Comparison of ENCODE assay signal across 9 cellular contexts in the genomic region with DNA sequence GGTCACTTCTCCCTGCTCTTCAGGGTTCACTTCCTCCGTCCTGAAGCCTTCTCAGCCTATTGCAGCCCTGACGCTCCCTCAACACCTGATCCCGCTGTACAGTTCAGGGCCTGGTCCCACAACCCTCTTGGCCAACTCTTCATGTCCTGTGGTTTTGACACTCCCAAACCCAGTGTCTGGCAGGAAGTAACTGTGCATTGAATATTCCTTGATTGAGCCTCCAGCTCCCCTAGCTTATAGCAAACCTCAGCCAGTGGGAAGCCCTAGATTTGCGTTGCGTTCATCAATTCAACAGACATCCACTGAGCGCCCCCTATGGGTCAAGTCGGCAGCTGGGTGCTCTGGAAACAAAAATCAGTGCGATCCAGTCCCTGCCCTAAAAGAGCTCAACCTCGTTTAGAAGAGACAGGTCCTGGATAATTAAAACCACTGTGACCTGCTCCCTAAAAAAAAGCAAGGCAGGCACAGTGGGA. TPM values are rescaled to one million over a fixed set of nuclear protein-coding genes. Genes with fewer than 3 reads are reported as not detected.
DNase-seq lines count a peak whose midpoint lies in the region; TF ChIP-seq lines count a peak whose summit lies in the region.
"Had no signal": no experiment of that assay in that cellular context is flagged by ENCODE, and none has a peak within 500 bp of the region (broad histone marks: within the 10 kb centered on the region; RNA-seq: fewer than 3 reads in every experiment).

No MANE protein-coding gene starts in this region.

- no peak overlapping the region for H2BK12ac ChIP-seq in neuronal stem cell (ENCODE audit: low read length)

- peak; percentile 80 for TF ChIP-seq CTCF in foreskin fibroblast (IDR thresholded peaks at IDR 0.05; ENCODE audit: low read depth, low read length)

- no peak overlapping the region for H3K27ac Mint-ChIP-seq in activated T-cell treated with anti-CD3 and anti-CD28 coated beads, Interleukin-2, amount 50 U/mL, for 24 hours

- H3K18ac ChIP-seq in neuronal stem cell (ENCODE audit: low read length): peak overlapping the region; percentile 80

- peak in 2 of 3 experiments; percentile 18 to 34 for DNase-seq in NCI-H1417 (lab: John Stamatoyannopoulos, UW)
- no peak for DNase-seq in NCI-H1417 treated with DMSO at 0.1 percent for 48 hours (lab: John Stamatoyannopoulos, UW)
- DNase-seq in NCI-H1694 (lab: John Stamatoyannopoulos, UW): peak; percentile 59
- DNase-seq in activated T-cell treated with anti-CD3 and anti-CD28 coated beads, Interleukin-2, amount 50 U/mL, for 24 hours: peak; percentile 67
- peak; percentile 31 to 79 for DNase-seq in foreskin fibroblast
- peak; percentile 88 for DNase-seq in neuronal stem cell (ENCODE audit: low spot score)
- DNase-seq in ureter (ENCODE audit: low spot score): peak; percentile 77
- DNase-seq in H4 (ENCODE audit: low spot score): no peak

- no peak overlapping the region for H3K4me3 Mint-ChIP-seq in activated T-cell treated with anti-CD3 and anti-CD28 coated beads, Interleukin-2, amount 50 U/mL, for 24 hours

- no peaks in the 10 kb centered on the region for H3K9me3 ChIP-seq in neuronal stem cell (replicated peaks in 1 of 2; ENCODE audit: control insufficient read depth in 2 of 2, insufficient read depth in 1 of 2, low read depth in 1 of 2, low read length in 2 of 2)
- H3K9me3 ChIP-seq: BLaER1 had no signal

- H3K4ac ChIP-seq in neuronal stem cell (ENCODE audit: low read length): no peak overlapping the region

- H3K9me3 Mint-ChIP-seq in activated T-cell treated with anti-CD3 and anti-CD28 coated beads, Interleukin-2, amount 50 U/mL, for 24 hours: no peaks in the 10 kb centered on the region

- H3K4me3 ChIP-seq in foreskin fibroblast (ENCODE audit: low read depth in 1 of 2, low read length in 2 of 2): no peak overlapping the region
- H3K4me3 ChIP-seq in neuronal stem cell (ENCODE audit: low read length in 2 of 2): peak overlapping the region in 1 of 2 donors; percentile 68
- H3K4me3 ChIP-seq: BLaER1 had no signal

- no peak overlapping the region for H2BK15ac ChIP-seq in neuronal stem cell (ENCODE audit: low read length)

- H3K9ac ChIP-seq in neuronal stem cell (ENCODE audit: low read depth, low read length, poor library complexity): no peak overlapping the region
- H3K9ac ChIP-seq: BLaER1 had no signal

- no peak overlapping the region for H4K91ac ChIP-seq in neuronal stem cell (ENCODE audit: low read depth, low read length, poor library complexity)

- no CpG with 5 or more reads among the region's 9 CpGs for WGBS in neuronal stem cell (ENCODE audit: extremely low coverage in 2 of 2, insufficient read length in 2 of 2, insufficient replicate concordance in 1 of 2), 2 donors

- H3K27ac ChIP-seq in neuronal stem cell (replicated peaks; ENCODE audit: low read length): no peak overlapping the region
- H3K27ac ChIP-seq: BLaER1 had no signal

- peak overlapping the region; percentile 79 for H3K4me2 ChIP-seq in neuronal stem cell (ENCODE audit: insufficient read depth, low read length, poor library complexity, severe bottlenecking)
- H3K4me2 ChIP-seq: BLaER1 had no signal

- no peak overlapping the region for H2BK120ac ChIP-seq in neuronal stem cell (ENCODE audit: low read depth, low read length)

- no peak overlapping the region for H3K23ac ChIP-seq in neuronal stem cell (ENCODE audit: low read depth, low read length, poor library complexity)

- peak overlapping the region; percentile 31 for H3K14ac ChIP-seq in neuronal stem cell (ENCODE audit: low read length)

- no peak overlapping the region for H2AK5ac ChIP-seq in neuronal stem cell (ENCODE audit: low read depth, low read length)

- no peaks in the 10 kb centered on the region for H3K27me3 Mint-ChIP-seq in activated T-cell treated with anti-CD3 and anti-CD28 coated beads, Interleukin-2, amount 50 U/mL, for 24 hours

- H3K4me1 ChIP-seq in neuronal stem cell (ENCODE audit: control insufficient read depth in 2 of 2, insufficient read depth in 1 of 2, low read depth in 1 of 2, low read length in 2 of 2): peaks cover 0 to 3% of the 10 kb centered on the region in 2 donors
- H3K4me1 ChIP-seq: BLaER1 had no signal

- no peak overlapping the region for H4K8ac ChIP-seq in neuronal stem cell (ENCODE audit: low read depth, low read length)

- H3K36me3 Mint-ChIP-seq in activated T-cell treated with anti-CD3 and anti-CD28 coated beads, Interleukin-2, amount 50 U/mL, for 24 hours (ENCODE audit: low read depth): peaks cover 89% of the 10 kb centered on the region

- H2BK5ac ChIP-seq in neuronal stem cell (ENCODE audit: low read length): no peak overlapping the region

- peaks cover 0 to 9% (median 0%) of the 10 kb centered on the region in 3 experiments for H3K27me3 ChIP-seq in neuronal stem cell (ENCODE audit: control insufficient read depth in 3 of 3, insufficient read depth in 3 of 3, low read depth in 1 of 3, low read length in 3 of 3)
- H3K27me3 ChIP-seq: BLaER1 had no signal

- peaks cover 4 to 54% of the 10 kb centered on the region in 2 donors for H3K36me3 ChIP-seq in neuronal stem cell (replicated peaks in 1 of 2; ENCODE audit: control insufficient read depth in 2 of 2, insufficient read depth in 2 of 2, low read length in 2 of 2)

- H3K4me1 Mint-ChIP-seq in activated T-cell treated with anti-CD3 and anti-CD28 coated beads, Interleukin-2, amount 50 U/mL, for 24 hours (ENCODE audit: low read depth): peaks cover 5% of the 10 kb centered on the region

- H3K79me1 ChIP-seq in neuronal stem cell (ENCODE audit: low read depth, low read length): peaks cover 2% of the 10 kb centered on the region

- no peak overlapping the region for H2AFZ ChIP-seq in neuronal stem cell (ENCODE audit: low read length)

RNA-seq across cellular contexts. Expression of gene UBAP1L, which starts 13.5 kb away (rescaled TPM):
- polyA plus RNA-seq in neuronal stem cell (2013, experiment 1 of 2): 1.0 TPM
- polyA plus RNA-seq in neuronal stem cell (2013, experiment 2 of 2): 0.91 TPM
- total RNA-seq in ureter: 9.4 TPM
- 0.06 TPM in 1 of 2 replicates, not detected in the other for total RNA-seq in H4 (2014; rRNA removed; shearing (Covaris generic))

RNA-seq across cellular contexts. Expression of gene KBTBD13, which starts 24.9 kb away (rescaled TPM):
- 0.01 TPM for polyA plus RNA-seq in neuronal stem cell (2013, experiment 1 of 2)
- not detected for polyA plus RNA-seq in neuronal stem cell (2013, experiment 2 of 2)
- 0.18 TPM for total RNA-seq in ureter
- total RNA-seq in H4 (2014; rRNA removed; shearing (Covaris generic)): not detected in 2 replicates

RNA-seq across cellular contexts. Expression of gene PDCD7, which starts 32.2 kb away (rescaled TPM):
- 36.4 TPM for polyA plus RNA-seq in neuronal stem cell (2013, experiment 1 of 2)
- 37.3 TPM for polyA plus RNA-seq in neuronal stem cell (2013, experiment 2 of 2)
- 25.9 TPM for total RNA-seq in ureter
- 12.8 and 13.7 TPM in 2 replicates for total RNA-seq in H4 (2014; rRNA removed; shearing (Covaris generic))

RNA-seq across cellular contexts. Expression of gene RASL12, which starts 33.7 kb away (rescaled TPM):
- 4.1 TPM for polyA plus RNA-seq in neuronal stem cell (2013, experiment 1 of 2)
- 4.2 TPM for polyA plus RNA-seq in neuronal stem cell (2013, experiment 2 of 2)
- 32.8 TPM for total RNA-seq in ureter
- total RNA-seq in H4 (2014; rRNA removed; shearing (Covaris generic)): 0.04 and 0.25 TPM in 2 replicates

RNA-seq across cellular contexts. Expression of gene SLC51B, which starts 56.3 kb away (rescaled TPM):
- polyA plus RNA-seq in neuronal stem cell (2013, experiment 1 of 2): not detected
- not detected for polyA plus RNA-seq in neuronal stem cell (2013, experiment 2 of 2)
- total RNA-seq in ureter: not detected
- not detected in 2 replicates for total RNA-seq in H4 (2014; rRNA removed; shearing (Covaris generic))

Comparison
In these comparisons a context has a peak if more than half of its experiments do, and no peak if none do; other contexts are left out.
1. DNase-seq: peak in NCI-H1417 (2 of 3), NCI-H1694 (single experiment), activated T-cell treated with anti-CD3 and anti-CD28 coated beads, Interleukin-2, amount 50 U/mL, for 24 hours (single experiment), foreskin fibroblast (2 of 2), neuronal stem cell (single experiment) and ureter (single experiment); none in NCI-H1417 treated with DMSO at 0.1 percent for 48 hours (single experiment) and H4 (single experiment).